Comparison of ENCODE assay signal across 8 cellular contexts in the genomic region with DNA sequence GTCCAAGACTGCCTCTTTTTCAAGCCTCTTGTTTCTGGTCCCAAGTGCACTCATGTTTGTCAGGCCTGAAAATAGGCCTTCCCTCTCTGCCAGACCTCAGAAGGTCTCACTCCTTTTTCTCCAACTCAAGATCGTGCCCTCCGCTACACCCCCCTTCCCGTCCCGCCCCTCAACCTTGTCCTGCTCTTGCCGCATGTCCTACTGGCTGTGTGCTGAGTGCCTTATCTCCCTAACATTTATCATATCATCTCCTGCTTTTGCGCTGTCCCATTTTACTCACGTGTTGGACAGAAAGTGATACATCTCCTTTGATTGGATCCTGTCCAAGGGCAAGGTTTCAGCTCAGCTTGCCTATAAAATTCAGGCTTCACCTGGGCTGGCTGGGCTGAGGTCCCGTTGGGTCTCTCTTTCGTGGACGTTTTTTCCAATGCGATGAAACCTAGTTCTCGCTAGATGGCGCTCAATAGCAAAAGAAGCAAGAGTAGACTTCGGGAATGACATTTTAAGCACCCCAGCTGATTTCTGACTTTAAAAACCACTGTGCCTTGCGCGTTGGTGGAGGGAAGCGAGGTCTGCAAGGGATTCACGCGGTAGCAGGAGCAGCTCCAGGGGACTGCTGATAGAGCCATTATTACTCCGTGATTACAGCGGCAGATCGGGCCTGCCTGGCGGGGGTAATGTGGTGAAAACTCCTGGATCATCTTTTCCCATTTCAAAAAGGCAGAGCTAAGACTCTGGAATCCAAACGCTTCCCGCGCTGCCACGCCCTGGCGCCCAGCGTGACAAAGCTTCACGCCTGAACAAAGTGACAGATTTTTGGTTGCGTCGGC.
DNase-seq lines count a peak whose midpoint lies in the region; ATAC-seq and TF ChIP-seq lines count a peak whose summit lies in the region.

No MANE protein-coding gene starts in this region.

- H3K27ac ChIP-seq in CD8-positive, alpha-beta memory T cell (ENCODE audit: low read depth, low read length): no peak overlapping the region
- H3K27ac ChIP-seq in urinary bladder (ENCODE audit: low read depth): no peak overlapping the region

- CTCF ChIA-PET in CD8-positive, alpha-beta memory T cell (lab: Charles Lee): interaction anchor here (1.1 to 1.2 kb wide), 2 partner anchors 10 to 16 kb away, joined by 4 to 5 read pairs; no protein-coding TSS in a partner anchor
- CTCF ChIA-PET in activated B cell treated with CpG ODN at 0.5 μM for 24 hours (lab: Charles Lee): interaction anchor here (0.8 to 1.5 kb wide), 3 partner anchors 11 to 1523 kb away, joined by 3 to 6 read pairs (median 3); no protein-coding TSS in a partner anchor

- 4% methylated on average over 32 of the region's 32 CpGs for WGBS in urinary bladder

- POLR2A ChIA-PET in CD8-positive, alpha-beta memory T cell (lab: Charles Lee): no interaction called here
- POLR2A ChIA-PET in activated B cell treated with CpG ODN at 0.5 μM for 24 hours (lab: Charles Lee): no interaction called here

- H3K36me3 ChIP-seq in CD8-positive, alpha-beta memory T cell (ENCODE audit: insufficient read depth, low read length): no peaks in the 10 kb centered on the region
- H3K36me3 ChIP-seq in urinary bladder (ENCODE audit: insufficient read depth): no peaks in the 10 kb centered on the region

- DNase-seq in CD8-positive, alpha-beta memory T cell: peak in 2 of 5 donors; percentile 18 to 26
- peak; percentile 77 for DNase-seq in NCI-H2196 (lab: John Stamatoyannopoulos, UW; ENCODE audit: unreplicated experiment)
- DNase-seq in activated B cell treated with CpG ODN at 0.5 μM for 24 hours: no peak
- peak; percentile 64 for DNase-seq in fibroblast of gingiva (ENCODE audit: low read depth)
- DNase-seq in myocyte (ENCODE audit: low read depth): peak; percentile 87

- intact Hi-C loops in activated B cell treated with CpG ODN at 0.5 μM for 24 hours (cut with micrococcal nuclease): loop anchor here (1.0 kb wide), 1 partner anchor 1522 kb away; no protein-coding TSS in a partner anchor

- peaks cover 8 to 33% of the 10 kb centered on the region in 2 donors for H3K27me3 Mint-ChIP-seq in CD8-positive, alpha-beta memory T cell
- peaks cover 16% of the 10 kb centered on the region for H3K27me3 Mint-ChIP-seq in activated B cell treated with CpG ODN at 0.5 μM for 24 hours

- ATAC-seq in GM19023 (IDR thresholded peaks at IDR 0.05; ENCODE audit: unreplicated experiment) (peak; percentile 83), HG03135 (IDR thresholded peaks at IDR 0.05; ENCODE audit: unreplicated experiment) (peak; percentile 69), activated B cell treated with CpG ODN at 0.5 μM for 24 hours (ENCODE audit: low read depth) (peak; percentile 37)

- peaks cover 0 to 3% (median 0%) of the 10 kb centered on the region in 3 donors for H3K36me3 Mint-ChIP-seq in CD8-positive, alpha-beta memory T cell
- no peaks in the 10 kb centered on the region for H3K36me3 Mint-ChIP-seq in activated B cell treated with CpG ODN at 0.5 μM for 24 hours (ENCODE audit: low read depth)

- no peaks in the 10 kb centered on the region for H3K9me3 ChIP-seq in CD8-positive, alpha-beta memory T cell (ENCODE audit: low read length)

- H3K4me1 Mint-ChIP-seq in CD8-positive, alpha-beta memory T cell: peaks cover 5 to 16% (median 14%) of the 10 kb centered on the region in 3 donors
- H3K4me1 Mint-ChIP-seq in activated B cell treated with CpG ODN at 0.5 μM for 24 hours: peaks cover 8% of the 10 kb centered on the region

- H3K27me3 ChIP-seq in CD8-positive, alpha-beta memory T cell (ENCODE audit: insufficient read depth, low read length, poor library complexity, severe bottlenecking): no peaks in the 10 kb centered on the region

- H3K4me3 Mint-ChIP-seq in CD8-positive, alpha-beta memory T cell: peak overlapping the region in 6 of 7 donors; percentile 60 to 90 (median 74)
- H3K4me3 Mint-ChIP-seq in activated B cell treated with CpG ODN at 0.5 μM for 24 hours: peak overlapping the region; percentile 74

- H3K27ac Mint-ChIP-seq in CD8-positive, alpha-beta memory T cell: peak overlapping the region in 1 of 8 donors; percentile 51
- no peak overlapping the region for H3K27ac Mint-ChIP-seq in activated B cell treated with CpG ODN at 0.5 μM for 24 hours

- H3K4me1 ChIP-seq in CD8-positive, alpha-beta memory T cell (ENCODE audit: insufficient read depth, low read length): no peaks in the 10 kb centered on the region
- no peaks in the 10 kb centered on the region for H3K4me1 ChIP-seq in urinary bladder (ENCODE audit: insufficient read depth)

- H3K4me3 ChIP-seq in CD8-positive, alpha-beta memory T cell (ENCODE audit: low read length): no peak overlapping the region
- peak overlapping the region; percentile 28 for H3K4me3 ChIP-seq in urinary bladder (ENCODE audit: low read depth, low read length)

- H3K9me3 Mint-ChIP-seq in CD8-positive, alpha-beta memory T cell: no peaks in the 10 kb centered on the region
- H3K9me3 Mint-ChIP-seq in activated B cell treated with CpG ODN at 0.5 μM for 24 hours: no peaks in the 10 kb centered on the region

- peak; percentile 59 for TF ChIP-seq CTCF in activated B cell treated with CpG ODN at 0.5 μM for 24 hours (IDR thresholded peaks at IDR 0.05)
